In the genomic region with DNA sequence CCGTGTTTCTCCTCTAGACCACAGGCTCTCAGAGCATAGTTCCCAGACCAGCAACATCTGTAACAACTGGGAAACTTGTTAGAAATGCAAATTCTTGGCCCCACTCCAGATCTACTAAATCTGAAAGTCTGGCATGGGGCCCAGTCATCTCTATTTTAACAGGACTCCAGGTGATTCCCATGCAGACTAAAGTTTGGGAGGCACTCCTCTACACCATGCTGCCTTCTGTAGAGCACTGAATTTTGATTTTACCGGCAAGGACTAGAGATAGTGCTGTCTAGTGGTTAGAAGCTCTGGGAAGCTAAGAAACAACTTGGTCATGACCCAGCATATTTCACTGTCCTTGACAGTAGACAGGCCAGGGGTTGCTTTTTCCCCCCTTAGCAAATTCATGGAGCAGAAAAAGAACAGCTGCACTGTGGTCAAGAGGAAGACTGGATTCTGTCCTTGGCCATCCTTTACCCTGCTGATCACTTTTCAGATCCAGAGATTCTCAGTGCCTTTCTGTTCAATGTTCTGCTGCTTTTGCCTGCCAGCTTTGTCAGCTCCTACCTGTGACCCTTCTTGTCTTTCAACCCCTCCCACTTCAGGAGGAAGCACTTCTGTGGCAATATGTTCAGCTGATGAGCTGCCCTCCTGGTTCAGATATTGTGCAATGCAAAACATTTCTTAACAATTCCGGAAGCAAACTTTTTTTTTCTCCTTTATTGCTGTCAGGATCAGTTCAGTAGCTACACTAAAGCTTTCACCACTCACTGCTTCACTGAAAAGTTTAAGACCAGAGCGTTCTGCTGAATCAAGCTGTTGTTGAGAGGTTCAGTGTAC, we compare ENCODE assay signal across 8 cellular contexts.
A peak's percentile ranks its signal among the peaks of the same experiment; 100 is the strongest.
DNase-seq lines count a peak whose midpoint lies in the region; ATAC-seq and TF ChIP-seq lines count a peak whose summit lies in the region.

No MANE protein-coding gene starts in this region.

- no peak overlapping the region for H3K27ac Mint-ChIP-seq in progenitor cell of endocrine pancreas

- TF ChIP-seq CTCF in progenitor cell of endocrine pancreas (IDR thresholded peaks at IDR 0.05; ENCODE audit: unreplicated experiment) = no peak

- H3K4me3 Mint-ChIP-seq in progenitor cell of endocrine pancreas (ENCODE audit: low read depth) = no peak overlapping the region

- no peaks in the 10 kb centered on the region for H3K27me3 Mint-ChIP-seq in progenitor cell of endocrine pancreas

- peaks cover 2% of the 10 kb centered on the region for H3K36me3 Mint-ChIP-seq in progenitor cell of endocrine pancreas (ENCODE audit: insufficient read depth)

- ATAC-seq in GM21786 (IDR thresholded peaks at IDR 0.05; ENCODE audit: unreplicated experiment) = peak; percentile 35
- ATAC-seq in HG03520 (IDR thresholded peaks at IDR 0.05; ENCODE audit: unreplicated experiment) = no peak

- peak; percentile 79 for DNase-seq in EH (ENCODE audit: low read depth)
- peak; percentile 68 for DNase-seq in NCI-H345 (lab: John Stamatoyannopoulos, UW)
- DNase-seq in dedifferentiated amniotic fluid mesenchymal stem cell (ENCODE audit: extremely low spot score) = peak; percentile 53
- peak; percentile 46 for DNase-seq in non-pigmented ciliary epithelial cell (ENCODE audit: low read depth)
- no peak for DNase-seq in nucleus accumbens (lab: John Stamatoyannopoulos, UW)
- no peak for DNase-seq in progenitor cell of endocrine pancreas (ENCODE audit: low spot score, unreplicated experiment)

- H3K9me3 Mint-ChIP-seq in progenitor cell of endocrine pancreas (ENCODE audit: low read depth) = peaks cover 12% of the 10 kb centered on the region

- no peaks in the 10 kb centered on the region for H3K4me1 Mint-ChIP-seq in progenitor cell of endocrine pancreas (ENCODE audit: low read depth)

Comparison
In these comparisons a context has a peak if more than half of its experiments do, and no peak if none do; other contexts are left out.
1. DNase-seq: peak in EH (single experiment), NCI-H345 (single experiment), dedifferentiated amniotic fluid mesenchymal stem cell (single experiment) and non-pigmented ciliary epithelial cell (single experiment); none in nucleus accumbens (0 of 56) and progenitor cell of endocrine pancreas (single experiment).